Comparison of ENCODE assay signal across 8 cellular contexts in genomic region chr1:171645553-171646336, GRCh38. TPM values are rescaled to one million over a fixed set of nuclear protein-coding genes. Genes with fewer than 3 reads are reported as not detected.
DNase-seq lines count a peak whose midpoint lies in the region; ATAC-seq, FAIRE-seq and TF ChIP-seq lines count a peak whose summit lies in the region.
"Had no signal": no experiment of that assay in that cellular context is flagged by ENCODE, and none has a peak within 500 bp of the region (broad histone marks: within the 10 kb centered on the region; RNA-seq: fewer than 3 reads in every experiment).

No MANE protein-coding gene starts in this region.

- no peak for FAIRE-seq in H1 (lab: Jason Lieb, UNC)

- no peak overlapping the region for H3K56ac ChIP-seq in H1 (replicated peaks; ENCODE audit: insufficient read length, low read depth, low read length)

- no peaks in the 10 kb centered on the region for H4K20me1 ChIP-seq in H1 (replicated peaks in 1 of 2; ENCODE audit: control insufficient read depth in 1 of 2, insufficient read depth in 2 of 2, low read length in 2 of 2)

- no peak for TF ChIP-seq RAD21 in H1 (IDR thresholded peaks at IDR 0.05 in 1 of 2, conservative IDR thresholded peaks at IDR 0.05 in 1 of 2; ENCODE audit: low read depth in 2 of 2, low read length in 2 of 2)

- no peaks in the 10 kb centered on the region for H3K9me3 Mint-ChIP-seq in activated naive CD8-positive, alpha-beta T cell treated with anti-CD3 and anti-CD28 coated beads for 36 hours

- H2BK12ac ChIP-seq in H1 (ENCODE audit: low read depth, low read length), result peak overlapping the region; percentile 97; the same call in 1 of the 2 replicates

- H3K4me2 ChIP-seq in H1 (ENCODE audit: insufficient read depth in 1 of 2, low read depth in 2 of 2, low read length in 2 of 2), result no peak overlapping the region

- WGBS in H1 (ENCODE audit: extremely low coverage in 1 of 2, insufficient coverage in 1 of 2, insufficient read length in 1 of 2, insufficient replicate concordance in 2 of 2, low coverage in 1 of 2, low lambda C conversion rate in 2 of 2, missing lambda C conversion rate in 1 of 2), 2 experiments, result 85% methylated on average over 8 of the region's 8 CpGs; no CpG with 5 or more reads in 1 of the 2 experiments
- 57 to 73% methylated on average over 8 of the region's 8 CpGs for WGBS in lung, 2 donors

- H3K36me3 Mint-ChIP-seq in activated naive CD8-positive, alpha-beta T cell treated with anti-CD3 and anti-CD28 coated beads for 36 hours, result no peaks in the 10 kb centered on the region

- peak; percentile 39 for DNase-seq in NCI-H2171 (lab: John Stamatoyannopoulos, UW)
- DNase-seq in H1 (ENCODE audit: low read depth in 1 of 2, low spot score in 2 of 2), result no peak
- DNase-seq in lung (ENCODE audit: low spot score), result peak; percentile 41
- DNase-seq in upper lobe of right lung, result no peak
- DNase-seq in activated naive CD8-positive, alpha-beta T cell treated with anti-CD3 and anti-CD28 coated beads for 36 hours, result no peak
- DNase-seq in stimulated activated CD4-positive, alpha-beta T cell treated with anti-CD3 and anti-CD28 coated beads, Interleukin-15, amount 100 ng/mL, for 24 hours, result no peak
- no peak for DNase-seq in NCI-H510A (lab: John Stamatoyannopoulos, UW)

- POLR2A ChIA-PET in H1 (lab: Charles Lee; ENCODE audit: partially characterized antibody), result interaction anchor here (1.0 to 1.3 kb wide), 3 partner anchors 9 to 10 kb away, joined by 3 to 7 read pairs (median 5); no protein-coding TSS in a partner anchor

- H3K27ac ChIP-seq in H1 (ENCODE audit: low read depth, low read length), result no peak overlapping the region
- H3K27ac ChIP-seq in lung (ENCODE audit: low read depth in 1 of 2, low read length in 1 of 2), result peak overlapping the region; percentile 48 to 69
- H3K27ac ChIP-seq in upper lobe of right lung, result peak overlapping the region; percentile 45

- H2BK5ac ChIP-seq in H1 (ENCODE audit: low read depth, low read length), result peak overlapping the region; percentile 77; the same call in 1 of the 2 replicates

- H3K79me2 ChIP-seq in H1 (ENCODE audit: control insufficient read depth in 1 of 2, insufficient read depth in 2 of 2, low read length in 2 of 2), result no peaks in the 10 kb centered on the region

- no peaks in the 10 kb centered on the region for H3K79me1 ChIP-seq in H1 (ENCODE audit: low read depth, low read length)

- H3K27me3 ChIP-seq in H1 (replicated peaks in 1 of 4; ENCODE audit: control insufficient read depth in 3 of 4, extremely low read depth in 1 of 4, insufficient read depth in 3 of 4, low read length in 3 of 4) (no peaks in the 10 kb centered on the region), lung (ENCODE audit: control insufficient read depth, insufficient read depth) (no peaks in the 10 kb centered on the region), upper lobe of right lung (no peaks in the 10 kb centered on the region)

- peak overlapping the region; percentile 100 for H2AFZ ChIP-seq in H1 (ENCODE audit: low read length)

- TF ChIP-seq EP300 in H1 (IDR thresholded peaks at IDR 0.05; ENCODE audit: borderline replicate concordance in 1 of 2, low read depth in 2 of 2, low read length in 2 of 2), result no peak

- H3K27me3 Mint-ChIP-seq in activated naive CD8-positive, alpha-beta T cell treated with anti-CD3 and anti-CD28 coated beads for 36 hours, result peaks cover 6% of the 10 kb centered on the region

- ATAC-seq in lung (ENCODE audit: insufficient read depth, low FRiP score) (no peak), upper lobe of right lung (peak; percentile 53)

- H4K91ac ChIP-seq in H1 (replicated peaks; ENCODE audit: insufficient read length, low read length), result peak overlapping the region; percentile 96

- no peaks in the 10 kb centered on the region; a peak in 1 of 8 replicates for H3K36me3 ChIP-seq in H1 (ENCODE audit: control insufficient read depth in 2 of 4, insufficient read depth in 4 of 4, low read length in 3 of 4)
- H3K36me3 ChIP-seq in lung (ENCODE audit: control insufficient read depth in 2 of 2, insufficient read depth in 2 of 2, low read length in 2 of 2), result no peaks in the 10 kb centered on the region
- H3K36me3 ChIP-seq in upper lobe of right lung, result no peaks in the 10 kb centered on the region

- no peak overlapping the region for H4K8ac ChIP-seq in H1 (ENCODE audit: extremely low read depth, insufficient read depth, low read length)

- H3K27ac Mint-ChIP-seq in activated naive CD8-positive, alpha-beta T cell treated with anti-CD3 and anti-CD28 coated beads for 36 hours, result no peak overlapping the region

- CTCF ChIA-PET in H1 (lab: Charles Lee; ENCODE audit: partially characterized antibody), result interaction anchor here (0.5 to 10.1 kb wide), 38 partner anchors 10 to 463 kb away, joined by 3 to 143 read pairs (median 7); partner anchors contain the start of genes METTL13, MYOCOS and VAMP4

- no peak overlapping the region for H4K5ac ChIP-seq in H1 (ENCODE audit: insufficient read length, low read depth, low read length)

- no peak overlapping the region for H2AK5ac ChIP-seq in H1 (ENCODE audit: low read depth, low read length)

- H3K9me3 ChIP-seq in H1 (ENCODE audit: insufficient read depth in 2 of 2, low read depth in 1 of 2, low read length in 1 of 2), result no peaks in the 10 kb centered on the region
- no peaks in the 10 kb centered on the region for H3K9me3 ChIP-seq in lung (ENCODE audit: control insufficient read depth in 2 of 2, insufficient read depth in 1 of 2, low read length in 1 of 2)
- H3K9me3 ChIP-seq in upper lobe of right lung, result no peaks in the 10 kb centered on the region

- H3K23ac ChIP-seq in H1 (ENCODE audit: insufficient read length), result no peak overlapping the region

- H3K4me3 Mint-ChIP-seq in activated naive CD8-positive, alpha-beta T cell treated with anti-CD3 and anti-CD28 coated beads for 36 hours, result no peak overlapping the region

- no peak overlapping the region for H2BK15ac ChIP-seq in H1 (ENCODE audit: low read length)

- no peak for TF ChIP-seq POLR2A in H1 (IDR thresholded peaks at IDR 0.05; ENCODE audit: control extremely low read depth in 1 of 2, low read depth in 2 of 2, low read length in 2 of 2)

- no peak overlapping the region for H3K18ac ChIP-seq in H1 (ENCODE audit: extremely low read depth, low read length)

- H3K4me1 Mint-ChIP-seq in activated naive CD8-positive, alpha-beta T cell treated with anti-CD3 and anti-CD28 coated beads for 36 hours, result peaks cover 6% of the 10 kb centered on the region

- intact Hi-C loops in upper lobe of right lung (cut with DNase I), result no loop called here

- no peak overlapping the region for H2BK120ac ChIP-seq in H1 (replicated peaks; ENCODE audit: low read depth, low read length)

- no peak overlapping the region for H2BK20ac ChIP-seq in H1 (ENCODE audit: low read length)

- no peak overlapping the region for H3K9ac ChIP-seq in H1 (replicated peaks in 1 of 4; ENCODE audit: extremely low read depth in 1 of 4, low read depth in 3 of 4, low read length in 3 of 4)

- no peak overlapping the region for H3K4me3 ChIP-seq in H1 (ENCODE audit: extremely low read depth in 1 of 4, insufficient read depth in 2 of 4, low read depth in 3 of 4, low read length in 4 of 4)
- no peak overlapping the region for H3K4me3 ChIP-seq in lung
- no peak overlapping the region for H3K4me3 ChIP-seq in upper lobe of right lung

- no peak overlapping the region for H3K14ac ChIP-seq in H1 (ENCODE audit: insufficient read length)

- no peak for TF ChIP-seq CTCF in H1 (IDR thresholded peaks at IDR 0.05; ENCODE audit: control extremely low read depth in 1 of 3, insufficient read depth in 1 of 3, low read depth in 1 of 3, low read length in 3 of 3)
- TF ChIP-seq CTCF in lung (IDR thresholded peaks at IDR 0.05; ENCODE audit: control extremely low read depth, extremely low read depth), result no peak
- no peak for TF ChIP-seq CTCF in upper lobe of right lung (IDR thresholded peaks at IDR 0.05)

- H3K4me1 ChIP-seq in H1 (replicated peaks in 1 of 4; ENCODE audit: control insufficient read depth in 3 of 4, insufficient read depth in 4 of 4, low read length in 3 of 4) (peaks cover 2 to 14% (median 7%) of the 10 kb centered on the region in 4 experiments), lung (ENCODE audit: control insufficient read depth in 2 of 2, insufficient read depth in 2 of 2, low read length in 2 of 2) (peaks cover 0 to 3% of the 10 kb centered on the region in 2 donors), upper lobe of right lung (peaks cover 14% of the 10 kb centered on the region)

- peak overlapping the region; percentile 30 for H3K4ac ChIP-seq in H1 (replicated peaks; ENCODE audit: insufficient read length, low read depth, low read length)

- H3K23me2 ChIP-seq in H1 (ENCODE audit: low read depth, low read length), result no peaks in the 10 kb centered on the region

TF ChIP-seq in H1, 55 proteins besides CTCF, POLR2A, EP300 and RAD21 (continues in another document):
- TF ChIP-seq CEBPB (IDR thresholded peaks at IDR 0.05; ENCODE audit: low read depth, low read length), result no peak

RNA-seq across cellular contexts. Expression of gene MYOC, which starts 6.7 kb away (rescaled TPM):
- not detected in 2 replicates for total RNA-seq in H1 (2021; fragmentation: NEBNext Ultra II Directional; extraction: Animal tissue kit (Norgen Biotek cat#: 25700))
- polyA plus RNA-seq in H1 (2011; rRNA removed), result not detected in 2 replicates
- polyA plus RNA-seq in H1 (2011; cell fraction: cytosol; rRNA removed), result not detected
- not detected for polyA plus RNA-seq in H1 (2011; cell fraction: nucleus; rRNA removed)
- not detected in 4 replicates for polyA plus RNA-seq in H1 (2012, experiment 1 of 2)
- polyA plus RNA-seq in H1 (2012, experiment 2 of 2), result not detected
- polyA plus RNA-seq in H1 (2013, experiment 1 of 2), result not detected
- polyA plus RNA-seq in H1 (2013, experiment 2 of 2), result not detected
- not detected in 2 replicates for polyA minus RNA-seq in H1 (2011; rRNA and poly(A)+ RNA removed)
- polyA minus RNA-seq in H1 (2011; cell fraction: cytosol; rRNA and poly(A)+ RNA removed), result not detected
- polyA minus RNA-seq in H1 (2011; cell fraction: nucleus; rRNA and poly(A)+ RNA removed), result not detected
- total RNA-seq in lung, result 1 to 10 TPM in 1 of 2 donors, under 1 TPM in 1; 0.83 to 1.8 TPM
- polyA plus RNA-seq in lung, result under 1 TPM; 0.11 to 0.33 TPM
- total RNA-seq in upper lobe of right lung, result 0.69 TPM
- total RNA-seq in activated naive CD8-positive, alpha-beta T cell treated with anti-CD3 and anti-CD28 coated beads for 36 hours, result not detected
- total RNA-seq: kidney epithelial cell had no signal

RNA-seq across cellular contexts. Expression of gene MYOCOS, which starts 23.7 kb away (rescaled TPM):
- not detected in 2 replicates for total RNA-seq in H1 (2021; fragmentation: NEBNext Ultra II Directional; extraction: Animal tissue kit (Norgen Biotek cat#: 25700))
- polyA plus RNA-seq in H1 (2011; rRNA removed) (not detected in 2 replicates), lung (not detected)
- not detected for polyA plus RNA-seq in H1 (2011; cell fraction: cytosol; rRNA removed)
- not detected for polyA plus RNA-seq in H1 (2011; cell fraction: nucleus; rRNA removed)
- not detected in 4 replicates for polyA plus RNA-seq in H1 (2012, experiment 1 of 2)
- not detected for polyA plus RNA-seq in H1 (2012, experiment 2 of 2)
- not detected for polyA plus RNA-seq in H1 (2013, experiment 1 of 2)
- not detected for polyA plus RNA-seq in H1 (2013, experiment 2 of 2)
- 0.07 TPM in 1 of 2 replicates, not detected in the other for polyA minus RNA-seq in H1 (2011; rRNA and poly(A)+ RNA removed)
- polyA minus RNA-seq in H1 (2011; cell fraction: cytosol; rRNA and poly(A)+ RNA removed), result not detected
- not detected for polyA minus RNA-seq in H1 (2011; cell fraction: nucleus; rRNA and poly(A)+ RNA removed)
- total RNA-seq in lung (not detected), upper lobe of right lung (not detected)
- under 1 TPM in 1 of 2 experiments, not detected in 1; 0.14 TPM for total RNA-seq in activated naive CD8-positive, alpha-beta T cell treated with anti-CD3 and anti-CD28 coated beads for 36 hours
- total RNA-seq: kidney epithelial cell had no signal

Comparison
In these comparisons a context has a peak if more than half of its experiments do, and no peak if none do; other contexts are left out.
1. DNase-seq: peak in NCI-H2171 (single experiment) and lung (single experiment); none in H1 (0 of 2), upper lobe of right lung (single experiment), activated naive CD8-positive, alpha-beta T cell treated with anti-CD3 and anti-CD28 coated beads for 36 hours (single experiment), stimulated activated CD4-positive, alpha-beta T cell treated with anti-CD3 and anti-CD28 coated beads, Interleukin-15, amount 100 ng/mL, for 24 hours (single experiment) and NCI-H510A (single experiment).